ENCODE assay signal across 11 cellular contexts in the genomic region with DNA sequence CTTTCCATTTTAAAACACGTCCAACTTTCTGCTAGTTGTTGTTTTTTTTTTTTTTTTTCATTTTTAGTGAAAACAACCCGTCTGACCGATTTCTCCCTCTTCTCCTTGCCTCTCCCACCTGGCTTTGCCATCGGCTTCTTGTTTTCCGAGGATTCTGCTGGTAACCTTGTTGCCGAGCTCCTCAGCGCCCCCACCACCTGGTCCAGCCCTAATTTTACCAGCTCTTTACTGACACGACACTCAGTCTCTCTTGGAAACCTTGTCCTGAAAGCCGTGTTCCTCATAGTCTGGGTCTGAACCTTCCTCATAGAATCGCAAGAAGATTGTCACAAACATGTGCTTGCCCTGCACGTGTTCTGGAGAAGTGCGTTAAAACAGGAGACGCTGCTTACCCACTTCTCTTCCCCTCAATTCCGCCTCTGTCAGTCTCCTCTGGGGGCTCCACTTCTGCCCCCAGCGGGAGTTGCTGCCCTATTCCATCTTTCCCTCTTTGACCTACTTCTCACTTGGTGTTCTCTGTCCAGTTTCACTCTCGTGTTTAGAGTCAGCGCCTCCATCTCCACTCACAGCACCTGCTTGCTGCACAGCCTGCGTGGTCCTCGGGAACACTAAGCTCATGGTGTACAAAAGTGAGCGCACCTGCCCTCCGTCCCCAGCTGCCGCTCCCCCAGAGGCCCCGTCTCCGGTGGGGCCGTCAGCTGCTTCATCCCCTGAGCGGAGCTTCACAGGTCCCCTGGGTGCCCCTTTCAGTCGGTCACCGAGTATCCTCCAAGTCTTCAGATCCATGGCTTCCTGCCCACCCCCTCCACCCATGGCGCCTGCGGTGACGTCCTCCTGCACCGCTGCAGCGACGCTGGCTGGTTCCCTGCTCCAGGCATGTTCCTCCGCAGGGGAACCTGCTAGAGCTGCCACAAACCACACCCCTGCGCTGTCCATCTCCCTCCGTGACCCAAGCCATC. TPM values are rescaled to one million over a fixed set of nuclear protein-coding genes. Genes with fewer than 3 reads are reported as not detected.
DNase-seq lines count a peak whose midpoint lies in the region; ATAC-seq lines count a peak whose summit lies in the region.
"Had no signal": no experiment of that assay in that cellular context is flagged by ENCODE, and none has a peak within 500 bp of the region (broad histone marks: within the 10 kb centered on the region; RNA-seq: fewer than 3 reads in every experiment).

No MANE protein-coding gene starts in this region.

- H3K9me3 Mint-ChIP-seq in activated T-cell treated with anti-CD3 and anti-CD28 coated beads, Interleukin-2, amount 50 U/mL, for 72 hours: peaks cover 1 to 2% of the 10 kb centered on the region in 2 donors
- peaks cover 0 to 10% (median 9%) of the 10 kb centered on the region in 3 donors for H3K9me3 Mint-ChIP-seq in T-cell
- H3K9me3 Mint-ChIP-seq in stimulated activated naive B cell treated with anti-CD40 and anti-IgM and Interleukin-4, amounts not matched to agents 10 μg/mL and 1 μg/mL and 100 μg/mL, for 72 hours: peaks cover 7 to 8% of the 10 kb centered on the region in 2 donors

- DNase-seq in activated T-cell treated with anti-CD3 and anti-CD28 coated beads, Interleukin-2, amount 50 U/mL, for 72 hours: no peak
- DNase-seq in activated T-cell treated with anti-CD3 and anti-CD28 coated beads for 4 hours (no peak), T-cell (no peak), germinal center (ENCODE audit: low spot score) (peak; percentile 21), DMS153 (lab: John Stamatoyannopoulos, UW) (no peak)
- DNase-seq in stimulated activated naive B cell treated with anti-CD40 and anti-IgM and Interleukin-4, amounts not matched to agents 10 μg/mL and 1 μg/mL and 100 μg/mL, for 72 hours: no peak
- no peak for DNase-seq in activated CD4-positive, alpha-beta T cell treated with anti-CD3 and anti-CD28 coated beads, Interleukin-2, amount 50 U/mL, for 4 hours
- DNase-seq: anterior cingulate cortex, DND-41, GOT3 had no signal

- ATAC-seq in activated T-cell treated with anti-CD3 and anti-CD28 coated beads, Interleukin-2, amount 50 U/mL, for 72 hours (replicated peaks in 1 of 2): peak in 1 of 2 donors; percentile 17
- peak in 2 of 4 experiments; percentile 23 to 51 for ATAC-seq in T-cell (replicated peaks in 1 of 4)
- peak; percentile 60 to 71 for ATAC-seq in stimulated activated naive B cell treated with anti-CD40 and anti-IgM and Interleukin-4, amounts not matched to agents 10 μg/mL and 1 μg/mL and 100 μg/mL, for 72 hours (replicated peaks)
- ATAC-seq in GM21529 (IDR thresholded peaks at IDR 0.05; ENCODE audit: unreplicated experiment): no peak

- CTCF ChIA-PET in T-cell (lab: Charles Lee): no interaction called here

- H3K36me3 Mint-ChIP-seq in activated T-cell treated with anti-CD3 and anti-CD28 coated beads, Interleukin-2, amount 50 U/mL, for 72 hours (ENCODE audit: insufficient read depth in 2 of 2): peaks cover 3 to 10% of the 10 kb centered on the region in 2 donors
- peaks cover 23% of the 10 kb centered on the region for H3K36me3 Mint-ChIP-seq in T-cell
- peaks cover 12 to 44% of the 10 kb centered on the region in 2 donors for H3K36me3 Mint-ChIP-seq in stimulated activated naive B cell treated with anti-CD40 and anti-IgM and Interleukin-4, amounts not matched to agents 10 μg/mL and 1 μg/mL and 100 μg/mL, for 72 hours

- POLR2A ChIA-PET in T-cell (lab: Charles Lee): no interaction called here

- peak overlapping the region; percentile 35 for H3K27ac Mint-ChIP-seq in activated T-cell treated with anti-CD3 and anti-CD28 coated beads, Interleukin-2, amount 50 U/mL, for 72 hours
- H3K27ac Mint-ChIP-seq in T-cell: peak overlapping the region in 1 of 2 donors; percentile 60
- peak overlapping the region; percentile 61 for H3K27ac Mint-ChIP-seq in stimulated activated naive B cell treated with anti-CD40 and anti-IgM and Interleukin-4, amounts not matched to agents 10 μg/mL and 1 μg/mL and 100 μg/mL, for 72 hours

- H3K4me3 Mint-ChIP-seq in activated T-cell treated with anti-CD3 and anti-CD28 coated beads, Interleukin-2, amount 50 U/mL, for 72 hours: peak overlapping the region; percentile 56 to 74
- H3K4me3 Mint-ChIP-seq in T-cell: peak overlapping the region; percentile 45 to 79 (median 66)
- H3K4me3 Mint-ChIP-seq in stimulated activated naive B cell treated with anti-CD40 and anti-IgM and Interleukin-4, amounts not matched to agents 10 μg/mL and 1 μg/mL and 100 μg/mL, for 72 hours: peak overlapping the region; percentile 63 to 84

- H3K27me3 Mint-ChIP-seq in activated T-cell treated with anti-CD3 and anti-CD28 coated beads, Interleukin-2, amount 50 U/mL, for 72 hours (ENCODE audit: low read depth): no peaks in the 10 kb centered on the region
- no peaks in the 10 kb centered on the region for H3K27me3 Mint-ChIP-seq in T-cell
- no peaks in the 10 kb centered on the region for H3K27me3 Mint-ChIP-seq in stimulated activated naive B cell treated with anti-CD40 and anti-IgM and Interleukin-4, amounts not matched to agents 10 μg/mL and 1 μg/mL and 100 μg/mL, for 72 hours

- H3K4me1 Mint-ChIP-seq in activated T-cell treated with anti-CD3 and anti-CD28 coated beads, Interleukin-2, amount 50 U/mL, for 72 hours (ENCODE audit: low read depth): peaks cover 16% of the 10 kb centered on the region
- H3K4me1 Mint-ChIP-seq in T-cell: peaks cover 6 to 16% (median 8%) of the 10 kb centered on the region in 3 donors
- H3K4me1 Mint-ChIP-seq in stimulated activated naive B cell treated with anti-CD40 and anti-IgM and Interleukin-4, amounts not matched to agents 10 μg/mL and 1 μg/mL and 100 μg/mL, for 72 hours: peaks cover 0 to 6% of the 10 kb centered on the region in 2 donors

RNA-seq across cellular contexts. Expression of a gene that starts 40.1 kb away (rescaled TPM):
- total RNA-seq in activated T-cell treated with anti-CD3 and anti-CD28 coated beads, Interleukin-2, amount 50 U/mL, for 72 hours: 10 to 100 TPM; 12.7 to 16.6 TPM
- total RNA-seq in T-cell: 10 to 100 TPM; 11.7 to 19.9 (median 15.0) TPM
